In the genomic region with DNA sequence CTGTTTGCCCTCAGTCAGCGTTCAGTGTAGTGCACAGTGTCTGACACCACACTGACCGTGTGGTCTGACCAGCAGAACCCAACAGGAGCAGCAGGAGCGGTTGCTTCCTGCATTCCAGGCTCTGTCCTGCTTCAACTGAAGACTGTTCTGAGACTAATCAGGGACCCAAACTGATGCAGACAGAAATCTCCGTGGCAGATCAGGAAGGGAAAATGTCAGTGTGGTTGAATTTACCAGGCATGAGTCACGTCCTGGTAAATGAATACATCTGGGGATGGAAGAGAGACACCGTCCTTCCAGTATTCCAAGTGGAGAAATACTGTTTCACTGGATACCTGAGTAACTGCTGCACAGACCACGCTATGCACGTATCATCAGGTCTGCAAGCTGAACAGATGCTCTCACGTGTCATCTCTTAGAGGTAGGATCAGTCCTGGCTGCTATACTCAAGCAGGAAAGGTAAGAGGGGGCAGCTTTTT, we compare ENCODE assay signal across 10 cellular contexts.
DNase-seq lines count a peak whose midpoint lies in the region; ATAC-seq and TF ChIP-seq lines count a peak whose summit lies in the region.
"Had no signal": no experiment of that assay in that cellular context is flagged by ENCODE, and none has a peak within 500 bp of the region (broad histone marks: within the 10 kb centered on the region; RNA-seq: fewer than 3 reads in every experiment).

No MANE protein-coding gene starts in this region.

- H3K27ac ChIP-seq in colonic mucosa (peak overlapping the region; percentile 18), lower lobe of right lung (peak overlapping the region; percentile 71)

- TF ChIP-seq RAD21 in Ishikawa (IDR thresholded peaks at IDR 0.05; ENCODE audit: low read depth) = no peak

- DNase-seq in AG08396 (ENCODE audit: low spot score) = peak; percentile 80
- no peak for DNase-seq in colonic mucosa
- no peak for DNase-seq in lower lobe of right lung
- no peak for DNase-seq in GM20000 (ENCODE audit: low spot score)
- no peak for DNase-seq in NCI-H748 (lab: John Stamatoyannopoulos, UW; ENCODE audit: unreplicated experiment)
- DNase-seq in activated CD4-positive, alpha-beta T cell treated with anti-CD3 and anti-CD28 coated beads, Interleukin-2, amount 10 ng/mL, durations not matched to agents 7 days and 5 days = no peak
- DNase-seq: activated CD8-positive, alpha-beta memory T cell treated with anti-CD3 and anti-CD28 coated beads for 24 hours; hypothalamus had no signal

- H3K9ac ChIP-seq in colonic mucosa (ENCODE audit: low read depth in 2 of 2, low read length in 2 of 2) = no peak overlapping the region

- TF ChIP-seq CTCF in colonic mucosa (IDR thresholded peaks at IDR 0.05) (no peak), lower lobe of right lung (IDR thresholded peaks at IDR 0.05) (no peak), GM20000 (IDR thresholded peaks at IDR 0.05; ENCODE audit: extremely low read depth, missing control alignments) (no peak)

- H3K27me3 ChIP-seq in colonic mucosa = no peaks in the 10 kb centered on the region
- H3K27me3 ChIP-seq in lower lobe of right lung (ENCODE audit: low read depth) = no peaks in the 10 kb centered on the region

- H3K4me1 ChIP-seq in colonic mucosa = no peaks in the 10 kb centered on the region
- peaks cover 11% of the 10 kb centered on the region for H3K4me1 ChIP-seq in lower lobe of right lung

- TF ChIP-seq EP300 in Ishikawa (IDR thresholded peaks at IDR 0.05; ENCODE audit: borderline replicate concordance) = no peak

- POLR2A ChIA-PET in activated CD4-positive, alpha-beta T cell treated with anti-CD3 and anti-CD28 coated beads, Interleukin-2, amount 10 ng/mL, durations not matched to agents 7 days and 5 days (lab: Charles Lee) = no interaction called here

- ATAC-seq in lower lobe of right lung = peak; percentile 34 to 47
- no peak for ATAC-seq in HG03442 (IDR thresholded peaks at IDR 0.05; ENCODE audit: unreplicated experiment)

- no peaks in the 10 kb centered on the region for H3K27me3 Mint-ChIP-seq in activated CD4-positive, alpha-beta T cell treated with anti-CD3 and anti-CD28 coated beads, Interleukin-2, amount 10 ng/mL, durations not matched to agents 7 days and 5 days

- no peak overlapping the region for H3K27ac Mint-ChIP-seq in activated CD4-positive, alpha-beta T cell treated with anti-CD3 and anti-CD28 coated beads, Interleukin-2, amount 10 ng/mL, durations not matched to agents 7 days and 5 days

- H3K9me3 Mint-ChIP-seq in activated CD4-positive, alpha-beta T cell treated with anti-CD3 and anti-CD28 coated beads, Interleukin-2, amount 10 ng/mL, durations not matched to agents 7 days and 5 days = no peaks in the 10 kb centered on the region

- H3K9me3 ChIP-seq in colonic mucosa (no peaks in the 10 kb centered on the region), lower lobe of right lung (no peaks in the 10 kb centered on the region)

- no peaks in the 10 kb centered on the region for H3K4me1 Mint-ChIP-seq in activated CD4-positive, alpha-beta T cell treated with anti-CD3 and anti-CD28 coated beads, Interleukin-2, amount 10 ng/mL, durations not matched to agents 7 days and 5 days

- H3K36me3 Mint-ChIP-seq in activated CD4-positive, alpha-beta T cell treated with anti-CD3 and anti-CD28 coated beads, Interleukin-2, amount 10 ng/mL, durations not matched to agents 7 days and 5 days (ENCODE audit: low read depth) = no peaks in the 10 kb centered on the region

- CTCF ChIA-PET in activated CD4-positive, alpha-beta T cell treated with anti-CD3 and anti-CD28 coated beads, Interleukin-2, amount 10 ng/mL, durations not matched to agents 7 days and 5 days (lab: Charles Lee) = interaction anchor here (1.7 kb wide), 1 partner anchor 11 kb away, joined by 5 read pairs; no protein-coding TSS in a partner anchor

- no peaks in the 10 kb centered on the region for H3K36me3 ChIP-seq in colonic mucosa
- no peaks in the 10 kb centered on the region for H3K36me3 ChIP-seq in lower lobe of right lung

- intact Hi-C loops in colonic mucosa (cut with DNase I) = no loop called here
- intact Hi-C loops in lower lobe of right lung (cut with DNase I) = no loop called here

- no peak overlapping the region for H3K4me3 ChIP-seq in colonic mucosa
- H3K4me3 ChIP-seq in lower lobe of right lung = peak overlapping the region; percentile 40

- H3K4me3 Mint-ChIP-seq in activated CD4-positive, alpha-beta T cell treated with anti-CD3 and anti-CD28 coated beads, Interleukin-2, amount 10 ng/mL, durations not matched to agents 7 days and 5 days = no peak overlapping the region

TF ChIP-seq in Ishikawa, 13 proteins besides CTCF, POLR2A, EP300 and RAD21:
- TF ChIP-seq ZBTB7A (IDR thresholded peaks at IDR 0.05; ENCODE audit: low read depth) = no peak
- TF ChIP-seq TAF1 (IDR thresholded peaks at IDR 0.05; ENCODE audit: low read depth) = no peak
- no peak for TF ChIP-seq TCF12 (IDR thresholded peaks at IDR 0.05; ENCODE audit: low read depth)
- TF ChIP-seq NFIC (IDR thresholded peaks at IDR 0.05) = no peak
- TF ChIP-seq TEAD4 (IDR thresholded peaks at IDR 0.05) = 0 out of 2 replicates have a peak, but pooled peaks have one; percentile 4
- no peak for TF ChIP-seq MAX (IDR thresholded peaks at IDR 0.05)
